In the genomic region with DNA sequence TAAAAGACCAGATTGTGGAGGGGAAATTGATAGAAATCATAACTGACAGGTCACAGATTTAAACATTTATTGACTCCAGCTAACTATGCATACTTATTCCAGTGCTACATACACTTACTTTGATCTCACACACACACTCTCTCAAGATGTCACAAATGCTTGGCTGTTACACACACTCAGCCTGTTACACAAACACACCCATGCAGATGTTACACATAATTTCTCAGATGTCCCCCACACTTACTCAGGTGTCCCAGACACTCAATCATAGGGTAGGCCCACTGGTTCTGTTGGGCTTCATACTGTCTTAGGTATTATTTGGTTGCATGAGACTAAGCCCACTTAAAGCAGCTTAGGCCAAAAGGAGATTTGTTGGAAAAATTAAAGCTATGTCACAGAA, we compare ENCODE assay signal across 9 cellular contexts.
"Had no signal": no experiment of that assay in that cellular context is flagged by ENCODE, and none has a peak within 500 bp of the region (broad histone marks: within the 10 kb centered on the region; RNA-seq: fewer than 3 reads in every experiment).

No MANE protein-coding gene starts in this region.

- H3K4me3 ChIP-seq: GM23338, K562 had no signal

- DNase-seq: H9, HCEC 1CT, IMR-90, KG1 had no signal

- FAIRE-seq: H1, H54, HTR-8/SVneo, K562 had no signal

- H3K4me2 ChIP-seq: GM23338 had no signal

- H3K4me3 Mint-ChIP-seq: GM23338, H9 had no signal

- H2AFZ ChIP-seq: GM23338 had no signal

- ATAC-seq: GM23338, K562 had no signal

- H3K9me3 Mint-ChIP-seq: GM23338, H9 had no signal

- H3K27ac Mint-ChIP-seq: GM23338, H9 had no signal
